In genomic region chr16:680967-681745, GRCh38 we compare ENCODE assay signal across 6 cellular contexts. TPM values are rescaled to one million over a fixed set of nuclear protein-coding genes. Genes with fewer than 3 reads are reported as not detected.
DNase-seq lines count a peak whose midpoint lies in the region; ATAC-seq, FAIRE-seq and TF ChIP-seq lines count a peak whose summit lies in the region.

No MANE protein-coding gene starts in this region.

- peak overlapping the region; percentile 66 for H3K4me2 ChIP-seq in endothelial cell of umbilical vein (ENCODE audit: insufficient read depth, low read length)

- H3K4me3 ChIP-seq in NB4 (ENCODE audit: low read depth, low read length), result peak overlapping the region; percentile 78
- peak overlapping the region; percentile 68 to 83 (median 71) for H3K4me3 ChIP-seq in endothelial cell of umbilical vein (replicated peaks in 1 of 3; ENCODE audit: insufficient read depth in 1 of 3, low read depth in 1 of 3, low read length in 3 of 3)
- H3K4me3 ChIP-seq in small intestine (ENCODE audit: low read depth in 1 of 2, low read length in 2 of 2), result peak overlapping the region; percentile 82 to 90

- DNase-seq in Daoy (ENCODE audit: low read depth), result peak; percentile 59
- DNase-seq in NB4 (ENCODE audit: low read depth), result peak; percentile 57
- DNase-seq in endothelial cell of umbilical vein (ENCODE audit: low read depth, low spot score), result peak; percentile 40
- peak; percentile 54 for DNase-seq in small intestine
- no peak for DNase-seq in NCI-H187 treated with DMSO at 0.1 percent for 48 hours (lab: John Stamatoyannopoulos, UW)

- peak overlapping the region; percentile 49 for H3K9ac ChIP-seq in endothelial cell of umbilical vein (replicated peaks; ENCODE audit: extremely low read depth, insufficient read depth, low read length)

- peak; percentile 8 for TF ChIP-seq CTCF in NB4 (IDR thresholded peaks at IDR 0.05; ENCODE audit: low read depth, low read length)
- TF ChIP-seq CTCF in endothelial cell of umbilical vein (IDR thresholded peaks at IDR 0.05; ENCODE audit: extremely low read depth in 1 of 2, insufficient read depth in 1 of 2, low read depth in 1 of 2, low read length in 2 of 2), result peak in 1 of 2 donors; percentile 15

- CTCF ChIA-PET in endothelial cell of umbilical vein (lab: Charles Lee), result interaction anchor here (0.7 to 1.8 kb wide), 6 partner anchors 13 to 289 kb away, joined by 3 to 5 read pairs (median 4); no protein-coding TSS in a partner anchor

- BruUV-seq in endothelial cell of umbilical vein (replicated peaks; lab: Mats Ljungman, UMichigan), result no TSS peak

- H3K36me3 ChIP-seq in endothelial cell of umbilical vein (ENCODE audit: control insufficient read depth in 2 of 2, extremely low read depth in 1 of 2, insufficient read depth in 2 of 2, low read length in 2 of 2), result peaks cover 7 to 14% of the 10 kb centered on the region in 2 experiments
- peaks cover 5 to 9% of the 10 kb centered on the region in 2 donors for H3K36me3 ChIP-seq in small intestine (ENCODE audit: control insufficient read depth in 2 of 2, insufficient read depth in 2 of 2, low read length in 2 of 2)

- no peak overlapping the region for H2AFZ ChIP-seq in endothelial cell of umbilical vein (ENCODE audit: low read depth, low read length)

- H3K27me3 ChIP-seq in endothelial cell of umbilical vein (ENCODE audit: control insufficient read depth in 2 of 2, insufficient read depth in 2 of 2, low read length in 2 of 2) (no peaks in the 10 kb centered on the region), small intestine (ENCODE audit: control insufficient read depth in 2 of 2, insufficient read depth in 2 of 2, low read length in 2 of 2) (no peaks in the 10 kb centered on the region)

- H3K9me1 ChIP-seq in endothelial cell of umbilical vein (replicated peaks; ENCODE audit: control insufficient read depth, extremely low read depth, insufficient read depth, low read length), result no peaks in the 10 kb centered on the region

- 42 to 46% (median 43%) methylated on average over 44 of the region's 44 CpGs for WGBS in small intestine, 3 donors

- ATAC-seq in HG03460 (IDR thresholded peaks at IDR 0.05; ENCODE audit: unreplicated experiment), result no peak

- dilution Hi-C loops in endothelial cell of umbilical vein (cut with MboI; ENCODE audit: extremely low pct_ligation_motif_present, low sequenced_read_pairs), result no loop called here

- H3K9me3 ChIP-seq in endothelial cell of umbilical vein (replicated peaks; ENCODE audit: control insufficient read depth, insufficient read depth, low read length) (no peaks in the 10 kb centered on the region), small intestine (ENCODE audit: control insufficient read depth, low read depth) (no peaks in the 10 kb centered on the region)

- H3K79me2 ChIP-seq in endothelial cell of umbilical vein (ENCODE audit: control insufficient read depth, insufficient read depth, low read length), result peaks cover 31% of the 10 kb centered on the region

- TF ChIP-seq POLR2A in NB4 (IDR thresholded peaks at IDR 0.05; ENCODE audit: extremely low read depth, insufficient read length), result no peak
- no peak for TF ChIP-seq POLR2A in endothelial cell of umbilical vein (IDR thresholded peaks at IDR 0.05; ENCODE audit: low read depth, low read length)

- no peak for FAIRE-seq in endothelial cell of umbilical vein (lab: Jason Lieb, UNC)
- FAIRE-seq in small intestine (lab: Jason Lieb, UNC), result no peak

- no peaks in the 10 kb centered on the region for H4K20me1 ChIP-seq in endothelial cell of umbilical vein (replicated peaks; ENCODE audit: control insufficient read depth, extremely low read depth, insufficient read depth, low read length)

- POLR2A ChIA-PET in endothelial cell of umbilical vein (lab: Charles Lee), result interaction anchor here (0.9 kb wide), 1 partner anchor 9 kb away, joined by 5 read pairs; the partner anchor contains the start of gene WDR24

- H3K4me1 ChIP-seq in endothelial cell of umbilical vein (ENCODE audit: control insufficient read depth, extremely low read depth, insufficient read depth, low read length), result peaks cover 20% of the 10 kb centered on the region
- H3K4me1 ChIP-seq in small intestine (ENCODE audit: control insufficient read depth in 2 of 2, insufficient read depth in 1 of 2, low read depth in 1 of 2, low read length in 1 of 2), result peaks cover 4 to 5% of the 10 kb centered on the region in 2 donors

- intact Hi-C loops in endothelial cell of umbilical vein (cut with micrococcal nuclease), result no loop called here

- H3K27ac ChIP-seq in endothelial cell of umbilical vein (ENCODE audit: insufficient read depth, low read depth, low read length) (no peak overlapping the region), small intestine (ENCODE audit: low read depth in 1 of 2, low read length in 1 of 2) (peak overlapping the region; percentile 82 to 96)

TF ChIP-seq in endothelial cell of umbilical vein, 7 proteins besides CTCF, POLR2A, EP300 and RAD21:
- TF ChIP-seq MYC (IDR thresholded peaks at IDR 0.05; ENCODE audit: low read depth, low read length), result no peak
- TF ChIP-seq FOS (IDR thresholded peaks at IDR 0.05; ENCODE audit: borderline replicate concordance, insufficient read depth, low read length), result no peak
- TF ChIP-seq POLR2AphosphoS5 (IDR thresholded peaks at IDR 0.05; ENCODE audit: insufficient read depth, low read depth, low read length), result no peak
- no peak for TF ChIP-seq EZH2 (IDR thresholded peaks at IDR 0.05; ENCODE audit: borderline replicate concordance, low read depth, low read length, severe bottlenecking)

RNA-seq across cellular contexts. Expression of gene STUB1, which starts 0.9 kb away (rescaled TPM):
- 115 and 118 TPM in 2 replicates for total RNA-seq in Daoy (2014; rRNA removed; shearing (Covaris generic))
- total RNA-seq in endothelial cell of umbilical vein, result 105 and 107 TPM in 2 replicates
- polyA plus RNA-seq in endothelial cell of umbilical vein, result 147 and 152 TPM in 2 replicates
- 109 and 119 TPM in 2 replicates for polyA plus RNA-seq in endothelial cell of umbilical vein (2011; cell fraction: cytosol; rRNA removed)
- 112 and 120 TPM in 2 replicates for polyA plus RNA-seq in endothelial cell of umbilical vein (2011; cell fraction: nucleus; rRNA removed)
- polyA plus RNA-seq in endothelial cell of umbilical vein (2012), result 86.9 and 118 TPM in 2 replicates
- 49.2 and 60.1 TPM in 2 replicates for polyA minus RNA-seq in endothelial cell of umbilical vein
- 29.9 TPM for polyA minus RNA-seq in endothelial cell of umbilical vein (2011; cell fraction: cytosol; rRNA and poly(A)+ RNA removed)
- polyA minus RNA-seq in endothelial cell of umbilical vein (2011; cell fraction: nucleus; rRNA and poly(A)+ RNA removed), result 13.8 and 18.4 TPM in 2 replicates
- 100 to 1,000 TPM; 115 to 122 (median 121) TPM for polyA plus RNA-seq in small intestine

RNA-seq across cellular contexts. Expression of gene JMJD8, which starts 3.0 kb away (rescaled TPM):
- 31.4 and 37.1 TPM in 2 replicates for total RNA-seq in Daoy (2014; rRNA removed; shearing (Covaris generic))
- 53.4 and 55.1 TPM in 2 replicates for total RNA-seq in endothelial cell of umbilical vein
- 102 and 125 TPM in 2 replicates for polyA plus RNA-seq in endothelial cell of umbilical vein
- 71.3 and 81.4 TPM in 2 replicates for polyA plus RNA-seq in endothelial cell of umbilical vein (2011; cell fraction: cytosol; rRNA removed)
- 67.1 and 67.6 TPM in 2 replicates for polyA plus RNA-seq in endothelial cell of umbilical vein (2011; cell fraction: nucleus; rRNA removed)
- polyA plus RNA-seq in endothelial cell of umbilical vein (2012), result 43.1 and 49.7 TPM in 2 replicates
- 29.4 and 32.9 TPM in 2 replicates for polyA minus RNA-seq in endothelial cell of umbilical vein
- polyA minus RNA-seq in endothelial cell of umbilical vein (2011; cell fraction: cytosol; rRNA and poly(A)+ RNA removed), result 23.2 TPM
- polyA minus RNA-seq in endothelial cell of umbilical vein (2011; cell fraction: nucleus; rRNA and poly(A)+ RNA removed), result 12.4 and 19.0 TPM in 2 replicates
- polyA plus RNA-seq in small intestine, result 10 to 100 TPM; 23.0 to 46.2 (median 23.2) TPM

RNA-seq across cellular contexts. Expression of gene RHBDL1, which starts 5.7 kb away (rescaled TPM):
- 0.11 and 1.5 TPM in 2 replicates for total RNA-seq in Daoy (2014; rRNA removed; shearing (Covaris generic))
- total RNA-seq in endothelial cell of umbilical vein, result 1.8 TPM in 2 replicates
- 1.1 and 1.8 TPM in 2 replicates for polyA plus RNA-seq in endothelial cell of umbilical vein
- 0.11 and 0.12 TPM in 2 replicates for polyA plus RNA-seq in endothelial cell of umbilical vein (2011; cell fraction: cytosol; rRNA removed)
- polyA plus RNA-seq in endothelial cell of umbilical vein (2011; cell fraction: nucleus; rRNA removed), result 6.0 and 8.8 TPM in 2 replicates
- polyA plus RNA-seq in endothelial cell of umbilical vein (2012), result 0.74 and 2.0 TPM in 2 replicates
- polyA minus RNA-seq in endothelial cell of umbilical vein, result 0.15 and 0.19 TPM in 2 replicates
- 1.0 TPM for polyA minus RNA-seq in endothelial cell of umbilical vein (2011; cell fraction: cytosol; rRNA and poly(A)+ RNA removed)
- 0.91 and 2.2 TPM in 2 replicates for polyA minus RNA-seq in endothelial cell of umbilical vein (2011; cell fraction: nucleus; rRNA and poly(A)+ RNA removed)
- polyA plus RNA-seq in small intestine, result 1 to 10 TPM; 3.5 to 6.2 (median 5.8) TPM

RNA-seq across cellular contexts. Expression of gene WDR24, which starts 9.0 kb away (rescaled TPM):
- total RNA-seq in Daoy (2014; rRNA removed; shearing (Covaris generic)), result 1.9 and 2.2 TPM in 2 replicates
- total RNA-seq in endothelial cell of umbilical vein, result 9.9 and 11.2 TPM in 2 replicates
- polyA plus RNA-seq in endothelial cell of umbilical vein, result 9.9 and 14.1 TPM in 2 replicates
- 3.2 and 5.1 TPM in 2 replicates for polyA plus RNA-seq in endothelial cell of umbilical vein (2011; cell fraction: cytosol; rRNA removed)
- 15.8 and 15.9 TPM in 2 replicates for polyA plus RNA-seq in endothelial cell of umbilical vein (2011; cell fraction: nucleus; rRNA removed)
- polyA plus RNA-seq in endothelial cell of umbilical vein (2012), result 5.3 and 9.4 TPM in 2 replicates
- polyA minus RNA-seq in endothelial cell of umbilical vein, result 5.3 and 6.6 TPM in 2 replicates
- 10.2 TPM for polyA minus RNA-seq in endothelial cell of umbilical vein (2011; cell fraction: cytosol; rRNA and poly(A)+ RNA removed)
- polyA minus RNA-seq in endothelial cell of umbilical vein (2011; cell fraction: nucleus; rRNA and poly(A)+ RNA removed), result 5.1 and 9.5 TPM in 2 replicates
- 1 to 10 TPM; 5.4 to 9.8 (median 8.9) TPM for polyA plus RNA-seq in small intestine

RNA-seq across cellular contexts. Expression of gene RHOT2, which starts 13.2 kb away (rescaled TPM):
- 38.7 and 42.9 TPM in 2 replicates for total RNA-seq in Daoy (2014; rRNA removed; shearing (Covaris generic))
- total RNA-seq in endothelial cell of umbilical vein, result 96.0 and 106 TPM in 2 replicates
- 139 and 190 TPM in 2 replicates for polyA plus RNA-seq in endothelial cell of umbilical vein
- polyA plus RNA-seq in endothelial cell of umbilical vein (2011; cell fraction: cytosol; rRNA removed), result 50.4 and 72.9 TPM in 2 replicates
- polyA plus RNA-seq in endothelial cell of umbilical vein (2011; cell fraction: nucleus; rRNA removed), result 619 and 686 TPM in 2 replicates
- 65.9 and 88.5 TPM in 2 replicates for polyA plus RNA-seq in endothelial cell of umbilical vein (2012)
- polyA minus RNA-seq in endothelial cell of umbilical vein, result 41.9 and 43.1 TPM in 2 replicates
- polyA minus RNA-seq in endothelial cell of umbilical vein (2011; cell fraction: cytosol; rRNA and poly(A)+ RNA removed), result 29.7 TPM
- polyA minus RNA-seq in endothelial cell of umbilical vein (2011; cell fraction: nucleus; rRNA and poly(A)+ RNA removed), result 50.2 and 91.7 TPM in 2 replicates
- polyA plus RNA-seq in small intestine, result 100 to 1,000 TPM; 112 to 207 (median 206) TPM
